Comparison of ENCODE assay signal across 12 cellular contexts in the genomic region with DNA sequence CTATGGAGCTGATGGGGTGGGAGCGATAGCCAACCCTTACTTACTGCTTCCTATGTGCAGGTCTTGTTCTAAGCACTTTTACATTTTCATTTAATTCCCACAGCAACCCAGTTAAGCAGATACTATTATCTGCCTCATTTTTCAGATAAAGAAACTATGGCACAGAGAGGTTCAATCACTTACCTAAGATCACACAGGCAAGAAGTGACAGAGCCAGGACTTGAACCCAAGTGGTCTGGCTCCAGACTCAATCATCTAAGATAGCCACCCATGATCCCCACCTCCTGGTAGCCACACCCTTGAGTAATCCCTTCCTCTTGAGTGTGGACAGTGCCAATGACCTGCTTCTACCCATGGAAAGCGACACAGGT. TPM values are rescaled to one million over a fixed set of nuclear protein-coding genes. Genes with fewer than 3 reads are reported as not detected.
DNase-seq lines count a peak whose midpoint lies in the region; ATAC-seq and TF ChIP-seq lines count a peak whose summit lies in the region.
"Had no signal": no experiment of that assay in that cellular context is flagged by ENCODE, and none has a peak within 500 bp of the region (broad histone marks: within the 10 kb centered on the region; RNA-seq: fewer than 3 reads in every experiment).

No MANE protein-coding gene starts in this region.

- intact Hi-C loops in left ventricle myocardium inferior (cut with micrococcal nuclease) (no loop called here), left cardiac atrium (cut with DNase I) (no loop called here), body of pancreas (cut with DNase I) (no loop called here)

- H3K36me3 ChIP-seq in left ventricle myocardium inferior (peaks cover 2% of the 10 kb centered on the region), body of pancreas (replicated peaks in 1 of 2; ENCODE audit: insufficient read depth in 1 of 2, low read depth in 2 of 2) (peaks cover 0 to 2% of the 10 kb centered on the region in 2 donors), urinary bladder (ENCODE audit: insufficient read depth) (no peaks in the 10 kb centered on the region), MM.1S (replicated peaks; ENCODE audit: insufficient read depth, low read length) (no peaks in the 10 kb centered on the region)
- H3K36me3 ChIP-seq: MG63 had no signal

- TF ChIP-seq CTCF in left ventricle myocardium inferior (IDR thresholded peaks at IDR 0.05; ENCODE audit: borderline replicate concordance) = no peak
- no peak for TF ChIP-seq CTCF in body of pancreas (IDR thresholded peaks at IDR 0.05)
- no peak for TF ChIP-seq CTCF in nephron (IDR thresholded peaks at IDR 0.05; ENCODE audit: unreplicated experiment in 3 of 3)
- TF ChIP-seq CTCF in MM.1S (IDR thresholded peaks at IDR 0.05; ENCODE audit: low read length) = no peak

- H4K20me1 ChIP-seq in MM.1S (ENCODE audit: insufficient read depth, low read length) = no peaks in the 10 kb centered on the region

- no peaks in the 10 kb centered on the region for H3K79me2 ChIP-seq in MM.1S (ENCODE audit: low read length)

- H3K27me3 Mint-ChIP-seq in nephron (ENCODE audit: low read depth) = no peaks in the 10 kb centered on the region

- no peaks in the 10 kb centered on the region for H3K9me3 Mint-ChIP-seq in nephron

- H3K4me1 ChIP-seq in left ventricle myocardium inferior = peaks cover 36% of the 10 kb centered on the region
- H3K4me1 ChIP-seq in body of pancreas = peaks cover 10% of the 10 kb centered on the region
- no peaks in the 10 kb centered on the region for H3K4me1 ChIP-seq in urinary bladder (ENCODE audit: insufficient read depth)
- H3K4me1 ChIP-seq in MM.1S (ENCODE audit: low read length) = peaks cover 31% of the 10 kb centered on the region

- no peak overlapping the region for H3K4me2 ChIP-seq in MM.1S (ENCODE audit: low read depth, low read length)

- H3F3A ChIP-seq in MM.1S (ENCODE audit: insufficient read depth, low read length) = peaks cover 9% of the 10 kb centered on the region; the same call in 1 of the 2 replicates

- ATAC-seq in left cardiac atrium (no peak), body of pancreas (no peak)

- no peak overlapping the region for H2AFZ ChIP-seq in MM.1S (ENCODE audit: low read length)

- H3K9me2 ChIP-seq in MM.1S (replicated peaks; ENCODE audit: insufficient read depth, low read length) = no peaks in the 10 kb centered on the region

- no peaks in the 10 kb centered on the region for H3K9me3 ChIP-seq in left ventricle myocardium inferior (replicated peaks)
- no peaks in the 10 kb centered on the region for H3K9me3 ChIP-seq in body of pancreas
- no peaks in the 10 kb centered on the region for H3K9me3 ChIP-seq in MM.1S (replicated peaks; ENCODE audit: insufficient read depth, low read length)
- H3K9me3 ChIP-seq: MG63 had no signal

- no peak overlapping the region for H3K4me3 ChIP-seq in left ventricle myocardium inferior
- no peak overlapping the region for H3K4me3 ChIP-seq in body of pancreas
- no peak overlapping the region for H3K4me3 ChIP-seq in urinary bladder (ENCODE audit: low read depth, low read length)
- no peak overlapping the region for H3K4me3 ChIP-seq in MM.1S (ENCODE audit: low read length)
- H3K4me3 ChIP-seq: MG63 had no signal

- 60 to 90% methylated on average over 2 of the region's 2 CpGs for WGBS in body of pancreas, 2 donors
- 71% methylated on average over 2 of the region's 2 CpGs for WGBS in urinary bladder

- peaks cover 10% of the 10 kb centered on the region for H3K36me3 Mint-ChIP-seq in nephron (ENCODE audit: low read depth)

- no peak overlapping the region for H3K9ac ChIP-seq in MM.1S (ENCODE audit: low read length)

- peak overlapping the region; percentile 91 to 97 (median 96) for H3K27ac Mint-ChIP-seq in nephron

- H3K4me3 Mint-ChIP-seq in nephron = no peak overlapping the region

- TF ChIP-seq POLR2A in body of pancreas (IDR thresholded peaks at IDR 0.05) = no peak

- peaks cover 21% of the 10 kb centered on the region for H3K4me1 Mint-ChIP-seq in nephron

- H3K27ac ChIP-seq in left ventricle myocardium inferior (replicated peaks) (peak overlapping the region; percentile 84), body of pancreas (peak overlapping the region in 3 of 4 donors; percentile 15 to 69 (median 58)), urinary bladder (ENCODE audit: low read depth) (peak overlapping the region; percentile 45), MM.1S (ENCODE audit: low read length) (no peak overlapping the region)

- no peaks in the 10 kb centered on the region for H3K27me3 ChIP-seq in left ventricle myocardium inferior (ENCODE audit: low read depth)
- no peaks in the 10 kb centered on the region for H3K27me3 ChIP-seq in body of pancreas
- no peaks in the 10 kb centered on the region for H3K27me3 ChIP-seq in MM.1S (replicated peaks; ENCODE audit: insufficient read depth, low read length)
- H3K27me3 ChIP-seq: MG63 had no signal

- no peak for DNase-seq in left ventricle myocardium inferior
- DNase-seq in left cardiac atrium = no peak
- no peak for DNase-seq in body of pancreas
- no peak for DNase-seq in MM.1S
- no peak for DNase-seq in NCI-H187 treated with DMSO at 0.1 percent for 48 hours (lab: John Stamatoyannopoulos, UW)
- no peak for DNase-seq in NCI-H2107 treated with DMSO at 0.1 percent for 48 hours (lab: John Stamatoyannopoulos, UW; ENCODE audit: unreplicated experiment)
- DNase-seq: activated CD4-positive, alpha-beta T cell treated with anti-CD3 and anti-CD28 coated beads, Interleukin-2, amount 50 U/mL, for 1 hour; MG63; SHP77 treated with DMSO at 0.1 percent for 48 hours; stimulated activated CD4-positive, alpha-beta T cell treated with anti-CD3 and anti-CD28 coated beads, Interleukin-2, amount 100 ng/mL, for 48 hours had no signal

RNA-seq across cellular contexts. Expression of a gene that starts 23.2 kb away (rescaled TPM):
- total RNA-seq in left ventricle myocardium inferior (24.4 TPM), left cardiac atrium (10 to 100 TPM; 30.7 to 33.1 TPM), body of pancreas (10 to 100 TPM; 14.2 to 17.9 TPM), urinary bladder (41.7 TPM)
- polyA plus RNA-seq in urinary bladder = 31.6 TPM

RNA-seq across cellular contexts. Expression of a gene that starts 35.5 kb away (rescaled TPM):
- total RNA-seq in left ventricle myocardium inferior (6.8 TPM), left cardiac atrium (10 to 100 TPM; 14.9 to 16.7 TPM), body of pancreas (10 to 100 TPM in 1 of 2 donors, 1 to 10 TPM in 1; 6.6 to 27.0 TPM), urinary bladder (31.4 TPM)
- polyA plus RNA-seq in urinary bladder = 30.0 TPM
